ENCODE assay signal across 21 cellular contexts in genomic region chr4:5959221-5959982, GRCh38. TPM values are rescaled to one million over a fixed set of nuclear protein-coding genes. Genes with fewer than 3 reads are reported as not detected.
"Had no signal": no experiment of that assay in that cellular context is flagged by ENCODE, and none has a peak within 500 bp of the region (broad histone marks: within the 10 kb centered on the region; RNA-seq: fewer than 3 reads in every experiment).

No MANE protein-coding gene starts in this region.

- H3K9me3 Mint-ChIP-seq: activated CD8-positive, alpha-beta T cell treated with anti-CD3 and anti-CD28 coated beads for 36 hours; activated naive CD8-positive, alpha-beta T cell treated with anti-CD3 and anti-CD28 coated beads for 36 hours; activated T-cell treated with anti-CD3 and anti-CD28 coated beads, Interleukin-2, amount 50 U/mL, for 72 hours; naive B cell; type B pancreatic cell; WTC11 had no signal

- ATAC-seq: activated CD8-positive, alpha-beta T cell treated with anti-CD3 and anti-CD28 coated beads for 36 hours; activated T-cell treated with anti-CD3 and anti-CD28 coated beads, Interleukin-2, amount 50 U/mL, for 72 hours; body of pancreas; lower lobe of right lung; stimulated activated naive CD8-positive, alpha-beta T cell treated with anti-CD3 and anti-CD28 coated beads, Interleukin-15, Interleukin-2, amounts not matched to agents 100 U/mL and 50 U/mL, for 24 hours; WTC11 had no signal

- H3K27ac Mint-ChIP-seq: activated CD8-positive, alpha-beta T cell treated with anti-CD3 and anti-CD28 coated beads for 36 hours; activated naive CD8-positive, alpha-beta T cell treated with anti-CD3 and anti-CD28 coated beads for 36 hours; activated T-cell treated with anti-CD3 and anti-CD28 coated beads, Interleukin-2, amount 50 U/mL, for 72 hours; progenitor cell of endocrine pancreas; type B pancreatic cell; WTC11 had no signal

- H3K27me3 ChIP-seq: body of pancreas, colonic mucosa, right atrium auricular region had no signal

- H3K4me1 Mint-ChIP-seq: activated naive CD8-positive, alpha-beta T cell treated with anti-CD3 and anti-CD28 coated beads for 36 hours had no signal

- FAIRE-seq: small intestine had no signal

- H3K27me3 Mint-ChIP-seq: activated naive CD8-positive, alpha-beta T cell treated with anti-CD3 and anti-CD28 coated beads for 36 hours had no signal

- H3K36me3 ChIP-seq: colonic mucosa, lower lobe of right lung, right atrium auricular region had no signal

- H3K4me1 ChIP-seq: colonic mucosa, right atrium auricular region had no signal

- H3K36me3 Mint-ChIP-seq: activated naive CD8-positive, alpha-beta T cell treated with anti-CD3 and anti-CD28 coated beads for 36 hours; naive B cell; type B pancreatic cell; WTC11 had no signal

- H3K9me3 ChIP-seq: body of pancreas, colonic mucosa, lower lobe of right lung, right atrium auricular region had no signal

- H3K27ac ChIP-seq: body of pancreas, colonic mucosa, lower lobe of right lung, right atrium auricular region had no signal

- H3K4me3 ChIP-seq: body of pancreas, colonic mucosa, lower lobe of right lung, right atrium auricular region had no signal

- H3K4me3 Mint-ChIP-seq: activated CD8-positive, alpha-beta T cell treated with anti-CD3 and anti-CD28 coated beads for 36 hours; activated naive CD8-positive, alpha-beta T cell treated with anti-CD3 and anti-CD28 coated beads for 36 hours; activated T-cell treated with anti-CD3 and anti-CD28 coated beads, Interleukin-2, amount 50 U/mL, for 72 hours; naive B cell; type B pancreatic cell; WTC11 had no signal

- DNase-seq: activated CD4-positive, alpha-beta T cell treated with anti-CD3 and anti-CD28 coated beads for 48 hours; activated CD8-positive, alpha-beta memory T cell treated with anti-CD3 and anti-CD28 coated beads, Interleukin-2, amount 50 U/mL, for 4 hours; activated CD8-positive, alpha-beta T cell treated with anti-CD3 and anti-CD28 coated beads for 36 hours; activated naive CD8-positive, alpha-beta T cell treated with anti-CD3 and anti-CD28 coated beads for 36 hours; activated T-cell treated with anti-CD3 and anti-CD28 coated beads, Interleukin-2, amount 50 U/mL, for 72 hours; amygdala; body of pancreas; central memory CD4-positive, alpha-beta T cell; colonic mucosa; effector CD8-positive, alpha-beta T cell; foreskin fibroblast; lower lobe of right lung; naive B cell; small intestine; stimulated activated CD4-positive, alpha-beta T cell treated with anti-CD3 and anti-CD28 coated beads, Interleukin-4, amount 100 ng/mL, for 24 hours; stimulated activated naive CD8-positive, alpha-beta T cell treated with anti-CD3 and anti-CD28 coated beads, Interleukin-15, Interleukin-2, amounts not matched to agents 100 U/mL and 50 U/mL, for 24 hours; T-helper 2 cell had no signal

RNA-seq across cellular contexts. Expression of gene C4orf50, which starts 58.8 kb away (rescaled TPM):
- total RNA-seq: activated naive CD8-positive, alpha-beta T cell treated with anti-CD3 and anti-CD28 coated beads for 36 hours; right atrium auricular region had no signal
